17 cellular contexts compared by ENCODE assay signal in the genomic region with DNA sequence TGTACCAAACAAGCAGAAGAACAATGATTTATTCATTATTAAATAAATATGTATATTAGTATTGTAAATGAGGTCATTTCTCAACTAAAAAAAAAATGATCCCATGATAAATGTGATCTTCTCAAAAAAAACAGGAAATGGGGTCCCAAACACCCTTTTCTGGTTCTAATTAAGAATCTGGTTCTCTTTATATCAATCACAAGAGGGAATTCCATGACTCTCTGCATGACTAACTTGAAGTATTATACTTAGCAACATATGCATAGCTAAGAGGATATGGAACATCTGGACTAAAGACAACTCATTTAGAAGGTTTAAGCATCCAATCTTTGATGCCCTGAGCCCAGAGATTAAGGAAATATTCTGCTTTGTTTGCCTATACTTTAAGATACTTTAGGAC.
DNase-seq lines count a peak whose midpoint lies in the region; ATAC-seq and TF ChIP-seq lines count a peak whose summit lies in the region.
"Had no signal": no experiment of that assay in that cellular context is flagged by ENCODE, and none has a peak within 500 bp of the region (broad histone marks: within the 10 kb centered on the region; RNA-seq: fewer than 3 reads in every experiment).

No MANE protein-coding gene starts in this region.

- no peak overlapping the region for H3K4me2 ChIP-seq in smooth muscle cell
- H3K4me2 ChIP-seq: PC-9 had no signal

- H3K27ac ChIP-seq in heart right ventricle = no peak overlapping the region
- H3K27ac ChIP-seq in smooth muscle cell (ENCODE audit: low read depth) = no peak overlapping the region
- H3K27ac ChIP-seq: PC-9, SJSA1 had no signal

- no peaks in the 10 kb centered on the region for H4K20me1 ChIP-seq in smooth muscle cell (ENCODE audit: low read depth)

- H3K79me2 ChIP-seq in smooth muscle cell (ENCODE audit: low read depth) = no peaks in the 10 kb centered on the region

- no TSS peak for BruUV-seq in Caco-2 (replicated peaks; lab: Mats Ljungman, UMichigan)

- H3K4me3 Mint-ChIP-seq in mesothelial cell of epicardium = no peak overlapping the region
- H3K4me3 Mint-ChIP-seq in Caco-2 (ENCODE audit: unreplicated experiment) = no peak overlapping the region
- no peak overlapping the region for H3K4me3 Mint-ChIP-seq in T-helper 2 cell treated with Interferon-gamma antibody and Interleukin-4, amounts not matched to agents 5 μg/mL and 100 μg/mL, for 36 hours
- H3K4me3 Mint-ChIP-seq: B cell; CD4-positive, alpha-beta T cell had no signal

- no peak for ATAC-seq in heart right ventricle
- ATAC-seq: GM12878 had no signal

- H3K4me3 ChIP-seq in HFF-Myc (replicated peaks; ENCODE audit: low read depth, low read length) (no peak overlapping the region), heart right ventricle (no peak overlapping the region), Caco-2 (ENCODE audit: low read depth, low read length) (no peak overlapping the region), smooth muscle cell (no peak overlapping the region)
- H3K4me3 ChIP-seq: GM12878, HAP-1, MG63, PC-9, SJSA1 had no signal

- H3K9me3 Mint-ChIP-seq in mesothelial cell of epicardium (peaks cover 10% of the 10 kb centered on the region), Caco-2 (ENCODE audit: unreplicated experiment) (peaks cover 4% of the 10 kb centered on the region)
- H3K9me3 Mint-ChIP-seq in T-helper 2 cell treated with Interferon-gamma antibody and Interleukin-4, amounts not matched to agents 5 μg/mL and 100 μg/mL, for 36 hours = peaks cover 5% of the 10 kb centered on the region
- H3K9me3 Mint-ChIP-seq: CD4-positive, alpha-beta T cell had no signal

- H3K4me1 ChIP-seq in heart right ventricle = no peaks in the 10 kb centered on the region
- H3K4me1 ChIP-seq in Caco-2 = no peaks in the 10 kb centered on the region
- no peaks in the 10 kb centered on the region for H3K4me1 ChIP-seq in smooth muscle cell (ENCODE audit: low read depth)
- H3K4me1 ChIP-seq: HAP-1, SJSA1 had no signal

- H2AFZ ChIP-seq in smooth muscle cell (ENCODE audit: low read depth) = no peak overlapping the region
- H2AFZ ChIP-seq: PC-9 had no signal

- TF ChIP-seq CTCF in HFF-Myc (IDR thresholded peaks at IDR 0.05; ENCODE audit: low read depth, low read length, missing control alignments) (no peak), mesothelial cell of epicardium (IDR thresholded peaks at IDR 0.05; ENCODE audit: unreplicated experiment) (no peak), heart right ventricle (IDR thresholded peaks at IDR 0.05) (no peak), Caco-2 (IDR thresholded peaks at IDR 0.05; ENCODE audit: insufficient read depth in 1 of 2, low read depth in 1 of 2, low read length in 1 of 2, severe bottlenecking in 1 of 2, unreplicated experiment in 1 of 2) (no peak), smooth muscle cell (IDR thresholded peaks at IDR 0.05; ENCODE audit: borderline replicate concordance, insufficient read depth, poor library complexity, severe bottlenecking) (no peak)

- H3K4me1 Mint-ChIP-seq in mesothelial cell of epicardium = no peaks in the 10 kb centered on the region
- H3K4me1 Mint-ChIP-seq in Caco-2 (ENCODE audit: low read depth, unreplicated experiment) = no peaks in the 10 kb centered on the region
- no peaks in the 10 kb centered on the region for H3K4me1 Mint-ChIP-seq in T-helper 2 cell treated with Interferon-gamma antibody and Interleukin-4, amounts not matched to agents 5 μg/mL and 100 μg/mL, for 36 hours (ENCODE audit: low read depth)
- H3K4me1 Mint-ChIP-seq: B cell had no signal

- intact Hi-C loops in heart right ventricle (cut with DNase I) (no loop called here), Caco-2 (cut with micrococcal nuclease; ENCODE audit: unreplicated experiment) (no loop called here)

- H3K27me3 ChIP-seq in heart right ventricle = no peaks in the 10 kb centered on the region
- no peaks in the 10 kb centered on the region for H3K27me3 ChIP-seq in Caco-2 (replicated peaks; ENCODE audit: control insufficient read depth, insufficient read depth, low read length)
- no peaks in the 10 kb centered on the region for H3K27me3 ChIP-seq in smooth muscle cell (ENCODE audit: low read depth)
- H3K27me3 ChIP-seq: MG63, SJSA1 had no signal

- peaks cover 66% of the 10 kb centered on the region for H3K36me3 Mint-ChIP-seq in mesothelial cell of epicardium
- peaks cover 29% of the 10 kb centered on the region for H3K36me3 Mint-ChIP-seq in Caco-2 (ENCODE audit: insufficient read depth, unreplicated experiment)
- peaks cover 39% of the 10 kb centered on the region for H3K36me3 Mint-ChIP-seq in T-helper 2 cell treated with Interferon-gamma antibody and Interleukin-4, amounts not matched to agents 5 μg/mL and 100 μg/mL, for 36 hours (ENCODE audit: low read depth)

- H3K27me3 Mint-ChIP-seq in mesothelial cell of epicardium (ENCODE audit: low read depth) = no peaks in the 10 kb centered on the region
- no peaks in the 10 kb centered on the region for H3K27me3 Mint-ChIP-seq in Caco-2 (ENCODE audit: insufficient read depth, unreplicated experiment)
- no peaks in the 10 kb centered on the region for H3K27me3 Mint-ChIP-seq in T-helper 2 cell treated with Interferon-gamma antibody and Interleukin-4, amounts not matched to agents 5 μg/mL and 100 μg/mL, for 36 hours (ENCODE audit: low read depth)
- H3K27me3 Mint-ChIP-seq: B cell; CD4-positive, alpha-beta T cell had no signal

- no peak overlapping the region for H3K9ac ChIP-seq in smooth muscle cell (ENCODE audit: low read depth)

- H3K36me3 ChIP-seq in heart right ventricle = peaks cover 0 to 73% (median 46%) of the 10 kb centered on the region in 9 donors
- peaks cover 22% of the 10 kb centered on the region for H3K36me3 ChIP-seq in Caco-2 (ENCODE audit: control insufficient read depth, insufficient read depth, low read length)
- H3K36me3 ChIP-seq in smooth muscle cell (ENCODE audit: low read depth) = peaks cover 17% of the 10 kb centered on the region

- DNase-seq in AG08395 (ENCODE audit: low spot score) = peak; percentile 25
- DNase-seq in HFF-Myc (ENCODE audit: extremely low read depth, low read depth) = peak; percentile 68
- peak; percentile 59 for DNase-seq in dedifferentiated amniotic fluid mesenchymal stem cell (ENCODE audit: extremely low spot score)
- DNase-seq in mesothelial cell of epicardium (ENCODE audit: low spot score in 2 of 2, unreplicated experiment in 2 of 2) = no peak
- no peak for DNase-seq in heart right ventricle
- DNase-seq in Caco-2 = no peak
- no peak for DNase-seq in smooth muscle cell (lab: John Stamatoyannopoulos, UW; ENCODE audit: unreplicated experiment)
- no peak for DNase-seq in T-helper 2 cell treated with Interferon-gamma antibody and Interleukin-4, amounts not matched to agents 5 μg/mL and 100 μg/mL, for 36 hours (ENCODE audit: low spot score)
- DNase-seq: CD4-positive, alpha-beta T cell; MG63; NCI-H1092 treated with DMSO at 0.1 percent for 48 hours; NCI-H510A treated with DMSO at 0.1 percent for 48 hours; PC-9 had no signal

- no peaks in the 10 kb centered on the region for H3F3A ChIP-seq in smooth muscle cell (ENCODE audit: low read depth)

- POLR2A ChIA-PET in Caco-2 (lab: Charles Lee) = no interaction called here

- H3K9me3 ChIP-seq in heart right ventricle = no peaks in the 10 kb centered on the region
- H3K9me3 ChIP-seq in Caco-2 = peaks cover 8% of the 10 kb centered on the region; the same call in 1 of the 2 replicates
- no peaks in the 10 kb centered on the region for H3K9me3 ChIP-seq in smooth muscle cell (replicated peaks; ENCODE audit: low read depth)
- H3K9me3 ChIP-seq: MG63, SJSA1 had no signal

- H3K27ac Mint-ChIP-seq in mesothelial cell of epicardium = peak overlapping the region; percentile 25
- H3K27ac Mint-ChIP-seq in Caco-2 (ENCODE audit: unreplicated experiment) = no peak overlapping the region
- no peak overlapping the region for H3K27ac Mint-ChIP-seq in T-helper 2 cell treated with Interferon-gamma antibody and Interleukin-4, amounts not matched to agents 5 μg/mL and 100 μg/mL, for 36 hours
- H3K27ac Mint-ChIP-seq: B cell; CD4-positive, alpha-beta T cell had no signal

- CTCF ChIA-PET in Caco-2 (lab: Charles Lee) = interaction anchor here (0.6 kb wide), 1 partner anchor 9 kb away, joined by 3 read pairs; no protein-coding TSS in a partner anchor

Comparison
In these comparisons a context has a peak if more than half of its experiments do, and no peak if none do; other contexts are left out.
1. DNase-seq: peak in AG08395 (single experiment), HFF-Myc (single experiment) and dedifferentiated amniotic fluid mesenchymal stem cell (single experiment); none in mesothelial cell of epicardium (0 of 2), heart right ventricle (0 of 2), Caco-2 (0 of 2), smooth muscle cell (single experiment) and T-helper 2 cell treated with Interferon-gamma antibody and Interleukin-4, amounts not matched to agents 5 μg/mL and 100 μg/mL, for 36 hours (single experiment).